Comparison of ENCODE assay signal across 11 cellular contexts in the genomic region with DNA sequence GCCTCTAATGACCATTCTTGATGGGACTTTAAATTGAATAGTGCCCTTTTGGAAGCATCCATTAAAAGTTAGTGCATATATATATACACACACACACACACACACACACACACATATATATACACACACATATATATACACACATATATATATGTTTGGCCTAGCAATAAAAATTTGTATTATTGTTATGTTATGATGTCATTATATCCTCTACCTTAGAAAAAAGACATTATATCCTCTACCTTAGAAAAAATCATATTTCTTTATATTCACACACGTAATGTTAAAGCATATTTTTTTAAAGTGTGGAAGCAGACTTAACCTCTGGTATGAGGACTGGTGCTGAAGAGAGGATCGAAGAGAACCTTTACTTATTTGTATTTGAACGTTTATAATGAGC.
"Had no signal": no experiment of that assay in that cellular context is flagged by ENCODE, and none has a peak within 500 bp of the region (broad histone marks: within the 10 kb centered on the region; RNA-seq: fewer than 3 reads in every experiment).

No MANE protein-coding gene starts in this region.

- H3K9me3 ChIP-seq: HAP-1 had no signal

- H2AFZ ChIP-seq: GM23248, GM23338 had no signal

- ATAC-seq: GM23338, HCT116 had no signal

- H3K9me3 Mint-ChIP-seq: HFFc6 had no signal

- H3K4me2 ChIP-seq: GM23338 had no signal

- DNase-seq: GM23248, GOT3, H7, H9, HCEC 1CT, HFFc6 had no signal

- H3K4me1 ChIP-seq: HAP-1 had no signal

- H3K36me3 ChIP-seq: HAP-1 had no signal

- H3K27ac Mint-ChIP-seq: GM23338, H9, HFFc6 had no signal

- H3K27ac ChIP-seq: GM23248 had no signal

- FAIRE-seq: H1, H54 had no signal

- H3K4me3 ChIP-seq: GM23248, GM23338, HAP-1 had no signal

- H3K4me3 Mint-ChIP-seq: GM23338, H9, HFFc6 had no signal

- H3K9ac ChIP-seq: GM23248 had no signal

- H3K4me1 Mint-ChIP-seq: GM23338 had no signal
